Comparison of ENCODE assay signal across 19 cellular contexts in genomic region chr5:147390654-147391053, GRCh38.
A peak's percentile ranks its signal among the peaks of the same experiment; 100 is the strongest.
DNase-seq lines count a peak whose midpoint lies in the region; ATAC-seq, FAIRE-seq and TF ChIP-seq lines count a peak whose summit lies in the region.
"Had no signal": no experiment of that assay in that cellular context is flagged by ENCODE, and none has a peak within 500 bp of the region (broad histone marks: within the 10 kb centered on the region; RNA-seq: fewer than 3 reads in every experiment).

No MANE protein-coding gene starts in this region.

- WGBS in H1 (ENCODE audit: extremely low coverage in 1 of 2, insufficient coverage in 1 of 2, insufficient read length in 1 of 2, insufficient replicate concordance in 2 of 2, low coverage in 1 of 2, low lambda C conversion rate in 2 of 2, missing lambda C conversion rate in 1 of 2), 2 experiments = 90% methylated on average over 3 of the region's 3 CpGs; no CpG with 5 or more reads in 1 of the 2 experiments
- 23% methylated on average over 3 of the region's 3 CpGs for WGBS in smooth muscle cell (ENCODE audit: low lambda C conversion rate)

- H4K8ac ChIP-seq in H1 (ENCODE audit: extremely low read depth, insufficient read depth, low read length) = no peak overlapping the region

- H3K9me3 ChIP-seq in H1 (ENCODE audit: insufficient read depth in 2 of 2, low read depth in 1 of 2, low read length in 1 of 2) (no peaks in the 10 kb centered on the region), smooth muscle cell (replicated peaks; ENCODE audit: low read depth) (no peaks in the 10 kb centered on the region)
- H3K9me3 ChIP-seq: Caco-2, HAP-1 had no signal

- H3K36me3 ChIP-seq in H1 (ENCODE audit: control insufficient read depth in 2 of 4, insufficient read depth in 4 of 4, low read length in 3 of 4) (peaks cover 16 to 56% (median 41%) of the 10 kb centered on the region in 4 experiments; a peak in 7 of 8 replicates), smooth muscle cell (ENCODE audit: low read depth) (no peaks in the 10 kb centered on the region)
- H3K36me3 ChIP-seq: HAP-1 had no signal

- intact Hi-C loops in head of caudate nucleus (cut with DNase I) = no loop called here
- intact Hi-C loops in activated CD4-positive, alpha-beta memory T cell treated with anti-CD3 and anti-CD28 coated beads for 36 hours (cut with micrococcal nuclease) = no loop called here

- no peaks in the 10 kb centered on the region for H3K27me3 Mint-ChIP-seq in WTC11 (ENCODE audit: low read depth)
- no peaks in the 10 kb centered on the region for H3K27me3 Mint-ChIP-seq in activated CD4-positive, alpha-beta memory T cell treated with anti-CD3 and anti-CD28 coated beads for 36 hours

- H3K27ac ChIP-seq in H1 (ENCODE audit: low read depth, low read length) (no peak overlapping the region), smooth muscle cell (ENCODE audit: low read depth) (peak overlapping the region; percentile 22)
- H3K27ac ChIP-seq: C4-2B had no signal

- H3K27ac Mint-ChIP-seq in WTC11 = peak overlapping the region; percentile 37
- no peak overlapping the region for H3K27ac Mint-ChIP-seq in activated CD4-positive, alpha-beta memory T cell treated with anti-CD3 and anti-CD28 coated beads for 36 hours
- H3K27ac Mint-ChIP-seq: B cell; CD8-positive, alpha-beta T cell had no signal

- H3K4me2 ChIP-seq in H1 (ENCODE audit: insufficient read depth in 1 of 2, low read depth in 2 of 2, low read length in 2 of 2) (no peak overlapping the region), smooth muscle cell (peak overlapping the region; percentile 37)

- peaks cover 26% of the 10 kb centered on the region for H3F3A ChIP-seq in smooth muscle cell (ENCODE audit: low read depth)

- TF ChIP-seq EP300 in H1 (IDR thresholded peaks at IDR 0.05; ENCODE audit: borderline replicate concordance in 1 of 2, low read depth in 2 of 2, low read length in 2 of 2) = no peak

- H3K56ac ChIP-seq in H1 (replicated peaks; ENCODE audit: insufficient read length, low read depth, low read length) = no peak overlapping the region

- H3K4ac ChIP-seq in H1 (replicated peaks; ENCODE audit: insufficient read length, low read depth, low read length) = no peak overlapping the region

- H2BK15ac ChIP-seq in H1 (ENCODE audit: low read length) = no peak overlapping the region

- H2BK5ac ChIP-seq in H1 (ENCODE audit: low read depth, low read length) = no peak overlapping the region

- ATAC-seq in WTC11 (no peak), GM21447 (IDR thresholded peaks at IDR 0.05; ENCODE audit: unreplicated experiment) (no peak)
- ATAC-seq: CD8-positive, alpha-beta T cell had no signal

- no peak overlapping the region for H4K5ac ChIP-seq in H1 (ENCODE audit: insufficient read length, low read depth, low read length)

- H3K4me3 ChIP-seq in H1 (ENCODE audit: extremely low read depth in 1 of 4, insufficient read depth in 2 of 4, low read depth in 3 of 4, low read length in 4 of 4) (no peak overlapping the region), smooth muscle cell (no peak overlapping the region)
- H3K4me3 ChIP-seq: HAP-1 had no signal

- H4K20me1 ChIP-seq in H1 (replicated peaks in 1 of 2; ENCODE audit: control insufficient read depth in 1 of 2, insufficient read depth in 2 of 2, low read length in 2 of 2) = no peaks in the 10 kb centered on the region
- no peaks in the 10 kb centered on the region for H4K20me1 ChIP-seq in smooth muscle cell (ENCODE audit: low read depth)

- no peak overlapping the region for H4K91ac ChIP-seq in H1 (replicated peaks; ENCODE audit: insufficient read length, low read length)

- no peak overlapping the region for H3K23ac ChIP-seq in H1 (ENCODE audit: insufficient read length)

- H2AK5ac ChIP-seq in H1 (ENCODE audit: low read depth, low read length) = no peak overlapping the region

- H3K9me3 Mint-ChIP-seq in WTC11 = no peaks in the 10 kb centered on the region
- H3K9me3 Mint-ChIP-seq in activated CD4-positive, alpha-beta memory T cell treated with anti-CD3 and anti-CD28 coated beads for 36 hours = no peaks in the 10 kb centered on the region
- H3K9me3 Mint-ChIP-seq: CD8-positive, alpha-beta T cell had no signal

- FAIRE-seq in H1 (lab: Jason Lieb, UNC) = no peak
- FAIRE-seq: A204.1, HTR-8/SVneo had no signal

- no peaks in the 10 kb centered on the region; the same call in 1 of the 2 replicates for H3K79me1 ChIP-seq in H1 (ENCODE audit: low read depth, low read length)

- H3K4me1 ChIP-seq in H1 (replicated peaks in 1 of 4; ENCODE audit: control insufficient read depth in 3 of 4, insufficient read depth in 4 of 4, low read length in 3 of 4) (peaks cover 4 to 10% (median 8%) of the 10 kb centered on the region in 4 experiments; a peak in 5 of 7 replicates), smooth muscle cell (ENCODE audit: low read depth) (peaks cover 33% of the 10 kb centered on the region)
- H3K4me1 ChIP-seq: HAP-1 had no signal

- CTCF ChIA-PET in WTC11 (lab: Charles Lee) = interaction anchor here (0.6 to 2.4 kb wide), 3 partner anchors 21 to 202 kb away, joined by 3 to 7 read pairs (median 7); no protein-coding TSS in a partner anchor
- CTCF ChIA-PET in H1 (lab: Charles Lee; ENCODE audit: partially characterized antibody) = interaction anchor here (0.6 to 5.1 kb wide), 32 partner anchors 8 to 875 kb away, joined by 3 to 29 read pairs (median 4); partner anchors contain the start of genes GPR151 and STK32A
- CTCF ChIA-PET in activated CD4-positive, alpha-beta memory T cell treated with anti-CD3 and anti-CD28 coated beads for 36 hours (lab: Charles Lee) = interaction anchor here (0.7 kb wide), 1 partner anchor 37 kb away, joined by 3 read pairs; no protein-coding TSS in a partner anchor

- H3K27me3 ChIP-seq in H1 (replicated peaks in 1 of 4; ENCODE audit: control insufficient read depth in 3 of 4, extremely low read depth in 1 of 4, insufficient read depth in 3 of 4, low read length in 3 of 4) = no peaks in the 10 kb centered on the region; a peak in 1 of 7 replicates
- no peaks in the 10 kb centered on the region for H3K27me3 ChIP-seq in smooth muscle cell (ENCODE audit: low read depth)

- peak; percentile 14 for DNase-seq in COLO829 (ENCODE audit: low spot score)
- DNase-seq in WTC11 (ENCODE audit: low spot score) = no peak
- no peak for DNase-seq in H1 (ENCODE audit: low read depth in 1 of 2, low spot score in 2 of 2)
- DNase-seq in smooth muscle cell (lab: John Stamatoyannopoulos, UW; ENCODE audit: unreplicated experiment) = no peak
- no peak for DNase-seq in head of caudate nucleus
- no peak for DNase-seq in activated CD4-positive, alpha-beta memory T cell treated with anti-CD3 and anti-CD28 coated beads for 36 hours
- DNase-seq: Caco-2; CD8-positive, alpha-beta T cell; DMS53; GF-D8; GOT3; Kasumi-1; KBM-7 had no signal

- H3K4me3 Mint-ChIP-seq in WTC11 = no peak overlapping the region
- H3K4me3 Mint-ChIP-seq in activated CD4-positive, alpha-beta memory T cell treated with anti-CD3 and anti-CD28 coated beads for 36 hours = no peak overlapping the region
- H3K4me3 Mint-ChIP-seq: B cell; CD8-positive, alpha-beta T cell had no signal

- H3K79me2 ChIP-seq in H1 (ENCODE audit: control insufficient read depth in 1 of 2, insufficient read depth in 2 of 2, low read length in 2 of 2) (no peaks in the 10 kb centered on the region), smooth muscle cell (ENCODE audit: low read depth) (no peaks in the 10 kb centered on the region)

- no peak overlapping the region for H2BK12ac ChIP-seq in H1 (ENCODE audit: low read depth, low read length)

- H3K18ac ChIP-seq in H1 (ENCODE audit: extremely low read depth, low read length) = no peak overlapping the region

- no peak for TF ChIP-seq RAD21 in H1 (IDR thresholded peaks at IDR 0.05 in 1 of 2, conservative IDR thresholded peaks at IDR 0.05 in 1 of 2; ENCODE audit: low read depth in 2 of 2, low read length in 2 of 2)

- no peak overlapping the region for H2BK20ac ChIP-seq in H1 (ENCODE audit: low read length)

- no peaks in the 10 kb centered on the region; the same call in 1 of the 2 replicates for H3K23me2 ChIP-seq in H1 (ENCODE audit: low read depth, low read length)

- POLR2A ChIA-PET in WTC11 (lab: Charles Lee) (interaction anchor here (0.6 kb wide), 2 partner anchors 19 to 141 kb away, joined by 3 read pairs; no protein-coding TSS in a partner anchor), H1 (lab: Charles Lee; ENCODE audit: partially characterized antibody) (no interaction called here)
- POLR2A ChIA-PET in activated CD4-positive, alpha-beta memory T cell treated with anti-CD3 and anti-CD28 coated beads for 36 hours (lab: Charles Lee) = no interaction called here

- H3K14ac ChIP-seq in H1 (ENCODE audit: insufficient read length) = no peak overlapping the region

- peaks cover 38% of the 10 kb centered on the region for H3K4me1 Mint-ChIP-seq in WTC11
- no peaks in the 10 kb centered on the region for H3K4me1 Mint-ChIP-seq in activated CD4-positive, alpha-beta memory T cell treated with anti-CD3 and anti-CD28 coated beads for 36 hours (ENCODE audit: low read depth)
- H3K4me1 Mint-ChIP-seq: B cell had no signal

- H2AFZ ChIP-seq in H1 (ENCODE audit: low read length) = no peak overlapping the region
- no peak overlapping the region for H2AFZ ChIP-seq in smooth muscle cell (ENCODE audit: low read depth)

- peaks cover 40% of the 10 kb centered on the region for H3K36me3 Mint-ChIP-seq in WTC11
- no peaks in the 10 kb centered on the region for H3K36me3 Mint-ChIP-seq in activated CD4-positive, alpha-beta memory T cell treated with anti-CD3 and anti-CD28 coated beads for 36 hours
- H3K36me3 Mint-ChIP-seq: CD8-positive, alpha-beta T cell had no signal

- no peak for TF ChIP-seq POLR2A in H1 (IDR thresholded peaks at IDR 0.05; ENCODE audit: control extremely low read depth in 1 of 2, low read depth in 2 of 2, low read length in 2 of 2)

- H2BK120ac ChIP-seq in H1 (replicated peaks; ENCODE audit: low read depth, low read length) = no peak overlapping the region

- no peak for TF ChIP-seq CTCF in WTC11 (IDR thresholded peaks at IDR 0.05)
- no peak for TF ChIP-seq CTCF in H1 (IDR thresholded peaks at IDR 0.05; ENCODE audit: control extremely low read depth in 1 of 3, insufficient read depth in 1 of 3, low read depth in 1 of 3, low read length in 3 of 3)
- TF ChIP-seq CTCF in smooth muscle cell (IDR thresholded peaks at IDR 0.05; ENCODE audit: borderline replicate concordance, insufficient read depth, poor library complexity, severe bottlenecking) = no peak

- H3K9ac ChIP-seq in H1 (replicated peaks in 1 of 4; ENCODE audit: extremely low read depth in 1 of 4, low read depth in 3 of 4, low read length in 3 of 4) (no peak overlapping the region), smooth muscle cell (ENCODE audit: low read depth) (no peak overlapping the region)

TF ChIP-seq in WTC11, 78 proteins besides CTCF, POLR2A, EP300 and RAD21 (continues in another document):
- no peak for TF ChIP-seq IRF2 (CRISPR knock-in tag; IDR thresholded peaks at IDR 0.05; ENCODE audit: borderline replicate concordance, low read depth)
- no peak for TF ChIP-seq GTF2I (CRISPR knock-in tag; conservative IDR thresholded peaks at IDR 0.05)
- no peak for TF ChIP-seq ETV6 (CRISPR knock-in tag; IDR thresholded peaks at IDR 0.05)
- TF ChIP-seq GABPB1 (CRISPR knock-in tag; IDR thresholded peaks at IDR 0.05) = no peak

TF ChIP-seq in H1, 55 proteins besides CTCF, POLR2A, EP300 and RAD21:
- TF ChIP-seq TCF12 (IDR thresholded peaks at IDR 0.05; ENCODE audit: low read depth, low read length) = no peak
- TF ChIP-seq POLR2AphosphoS5 (IDR thresholded peaks at IDR 0.05; ENCODE audit: low read depth, low read length) = peak; percentile 34; the same call in 1 of the 2 replicates
